22 cellular contexts compared by ENCODE assay signal in genomic region chr12:104649913-104650312, GRCh38.
DNase-seq lines count a peak whose midpoint lies in the region; ATAC-seq, FAIRE-seq and TF ChIP-seq lines count a peak whose summit lies in the region.
"Had no signal": no experiment of that assay in that cellular context is flagged by ENCODE, and none has a peak within 500 bp of the region (broad histone marks: within the 10 kb centered on the region; RNA-seq: fewer than 3 reads in every experiment).

No MANE protein-coding gene starts in this region.

- H3K9me3 ChIP-seq in A549 (no peaks in the 10 kb centered on the region), T-helper 17 cell (ENCODE audit: control insufficient read depth, low read length, poor library complexity, severe bottlenecking) (no peaks in the 10 kb centered on the region), lung (ENCODE audit: control insufficient read depth in 2 of 2, insufficient read depth in 1 of 2, low read length in 1 of 2) (no peaks in the 10 kb centered on the region), A673 (ENCODE audit: low read depth, low read length, poor library complexity, severe bottlenecking) (no peaks in the 10 kb centered on the region)
- H3K9me3 ChIP-seq in CD4-positive, alpha-beta memory T cell (ENCODE audit: control insufficient read depth in 1 of 2, low read length in 2 of 2), result no peaks in the 10 kb centered on the region
- H3K9me3 ChIP-seq: adrenal gland, sigmoid colon, testis had no signal

- no peak overlapping the region for H3K4me2 ChIP-seq in A549
- H3K4me2 ChIP-seq: hepatocyte had no signal

- H3K4me1 ChIP-seq in A549 (peaks cover 7% of the 10 kb centered on the region; the same call in 1 of the 3 replicates), lung (ENCODE audit: control insufficient read depth in 2 of 2, insufficient read depth in 2 of 2, low read length in 2 of 2) (peaks cover 0 to 6% of the 10 kb centered on the region in 2 donors), A673 (ENCODE audit: insufficient read depth, low read length, poor library complexity, severe bottlenecking) (no peaks in the 10 kb centered on the region)
- no peaks in the 10 kb centered on the region for H3K4me1 ChIP-seq in CD4-positive, alpha-beta memory T cell (ENCODE audit: insufficient read depth, low read length)
- H3K4me1 ChIP-seq: testis had no signal

- H3K27ac ChIP-seq in A549, result no peak overlapping the region
- no peak overlapping the region for H3K27ac ChIP-seq in CD4-positive, alpha-beta memory T cell (ENCODE audit: low read depth, low read length)
- H3K27ac ChIP-seq in lung (ENCODE audit: low read depth in 1 of 2, low read length in 1 of 2), result no peak overlapping the region
- no peak overlapping the region for H3K27ac ChIP-seq in A673 (ENCODE audit: low read depth, low read length, poor library complexity, severe bottlenecking)
- H3K27ac ChIP-seq: adrenal gland, hepatocyte, sigmoid colon, testis, VCaP had no signal

- H3K27me3 ChIP-seq in CD4-positive, alpha-beta memory T cell (ENCODE audit: insufficient read depth, low read length), result no peaks in the 10 kb centered on the region
- H3K27me3 ChIP-seq in lung (ENCODE audit: control insufficient read depth, insufficient read depth) (no peaks in the 10 kb centered on the region), A673 (replicated peaks; ENCODE audit: insufficient read depth, low read depth, low read length, poor library complexity) (no peaks in the 10 kb centered on the region)
- H3K27me3 ChIP-seq: adrenal gland, dorsolateral prefrontal cortex, hepatocyte, sigmoid colon, testis had no signal

- POLR2A ChIA-PET in A549 (lab: Yijun Ruan, JAX), result no interaction called here
- POLR2A ChIA-PET in CD4-positive, alpha-beta memory T cell (lab: Charles Lee; ENCODE audit: partially characterized antibody), result no interaction called here
- POLR2A ChIA-PET in A673 (lab: Charles Lee; ENCODE audit: low non-redundant PET), result no interaction called here

- TF ChIP-seq CTCF in A549 (IDR thresholded peaks at IDR 0.05), result no peak
- TF ChIP-seq CTCF in lung (IDR thresholded peaks at IDR 0.05; ENCODE audit: control extremely low read depth, extremely low read depth), result no peak
- no peak for TF ChIP-seq CTCF in A673 (conservative IDR thresholded peaks at IDR 0.05; ENCODE audit: low read depth, low read length)

- ATAC-seq in A549, result no peak
- no peak for ATAC-seq in T-helper 17 cell
- ATAC-seq in lung (ENCODE audit: insufficient read depth, low FRiP score), result peak; percentile 39
- ATAC-seq: Right ventricle myocardium inferior; stimulated activated naive B cell treated with anti-CD40 and anti-IgM and Interleukin-4, amounts not matched to agents 10 μg/mL and 1 μg/mL and 100 μg/mL, for 72 hours had no signal

- no peak for TF ChIP-seq RAD21 in A549 (conservative IDR thresholded peaks at IDR 0.05 in 1 of 2, IDR thresholded peaks at IDR 0.05 in 1 of 2)

- no peak overlapping the region for H3K4me3 Mint-ChIP-seq in CD4-positive, alpha-beta memory T cell
- peak overlapping the region; percentile 46 for H3K4me3 Mint-ChIP-seq in T-helper 17 cell
- H3K4me3 Mint-ChIP-seq: HFFc6; stimulated activated naive B cell treated with anti-CD40 and anti-IgM and Interleukin-4, amounts not matched to agents 10 μg/mL and 1 μg/mL and 100 μg/mL, for 72 hours had no signal

- H3K36me3 ChIP-seq in CD4-positive, alpha-beta memory T cell (ENCODE audit: insufficient read depth, low read length), result no peaks in the 10 kb centered on the region
- peaks cover 0 to 3% of the 10 kb centered on the region in 2 donors for H3K36me3 ChIP-seq in lung (ENCODE audit: control insufficient read depth in 2 of 2, insufficient read depth in 2 of 2, low read length in 2 of 2)
- H3K36me3 ChIP-seq in A673 (ENCODE audit: insufficient read depth, low read length, poor library complexity, severe bottlenecking), result no peaks in the 10 kb centered on the region
- H3K36me3 ChIP-seq: adrenal gland, sigmoid colon had no signal

- peak overlapping the region in 6 of 7 donors; percentile 17 to 71 (median 32) for H3K27ac Mint-ChIP-seq in CD4-positive, alpha-beta memory T cell
- peak overlapping the region; percentile 94 for H3K27ac Mint-ChIP-seq in T-helper 17 cell
- H3K27ac Mint-ChIP-seq: HFFc6; stimulated activated naive B cell treated with anti-CD40 and anti-IgM and Interleukin-4, amounts not matched to agents 10 μg/mL and 1 μg/mL and 100 μg/mL, for 72 hours had no signal

- CTCF ChIA-PET in A549 (lab: Yijun Ruan, JAX), result interaction anchor here (0.8 kb wide), 1 partner anchor 268 kb away, joined by 4 read pairs; no protein-coding TSS in a partner anchor
- CTCF ChIA-PET in CD4-positive, alpha-beta memory T cell (lab: Charles Lee; ENCODE audit: partially characterized antibody), result no interaction called here
- CTCF ChIA-PET in A673 (lab: Charles Lee), result interaction anchor here (0.6 kb wide), 1 partner anchor 576 kb away, joined by 3 read pairs; no protein-coding TSS in a partner anchor

- DNase-seq in A549 (ENCODE audit: low read depth in 1 of 2, low spot score in 1 of 2) (no peak), T-helper 17 cell (no peak), lung (ENCODE audit: low spot score) (no peak), A673 (ENCODE audit: low spot score) (no peak), A172 (ENCODE audit: low spot score) (no peak), 8988T (no peak), NCI-H1694 treated with DMSO at 0.1 percent for 48 hours (lab: John Stamatoyannopoulos, UW) (no peak)
- DNase-seq in CD4-positive, alpha-beta memory T cell, result no peak
- DNase-seq: activated gamma-delta T cell; adrenal gland; dorsolateral prefrontal cortex; HFFc6; islet precursor cell; NCI-H1436 treated with DMSO at 0.1 percent for 48 hours; NCI-H2171; NCI-H526; sigmoid colon; stimulated activated naive B cell treated with anti-CD40 and anti-IgM and Interleukin-4, amounts not matched to agents 10 μg/mL and 1 μg/mL and 100 μg/mL, for 72 hours; testis had no signal

- intact Hi-C loops in CD4-positive, alpha-beta memory T cell (cut with micrococcal nuclease), result loop anchor here (5.0 kb wide), 1 partner anchor 193 kb away; the partner anchor contains the start of gene CHST11
- intact Hi-C loops in A673 (cut with micrococcal nuclease; ENCODE audit: unreplicated experiment), result loop anchor here (10.0 kb wide), 1 partner anchor 445 kb away; no protein-coding TSS in a partner anchor

- H3K4me1 Mint-ChIP-seq in CD4-positive, alpha-beta memory T cell, result peaks cover 38 to 68% (median 49%) of the 10 kb centered on the region in 4 donors
- H3K4me1 Mint-ChIP-seq in T-helper 17 cell, result peaks cover 45% of the 10 kb centered on the region

- no peak for FAIRE-seq in A549 (lab: Jason Lieb, UNC)

- H3K4me3 ChIP-seq in A549, result no peak overlapping the region
- no peak overlapping the region for H3K4me3 ChIP-seq in CD4-positive, alpha-beta memory T cell (ENCODE audit: low read length in 2 of 2)
- H3K4me3 ChIP-seq in lung, result no peak overlapping the region
- no peak overlapping the region for H3K4me3 ChIP-seq in A673 (ENCODE audit: low read depth, low read length, poor library complexity, severe bottlenecking)
- H3K4me3 ChIP-seq: adrenal gland, dorsolateral prefrontal cortex, hepatocyte, sigmoid colon, testis had no signal

- BruUV-seq in A673 (replicated peaks; lab: Mats Ljungman, UMichigan), result no TSS peak

- H3K36me3 Mint-ChIP-seq in CD4-positive, alpha-beta memory T cell, result peaks cover 26% of the 10 kb centered on the region in 2 donors
- peaks cover 3% of the 10 kb centered on the region for H3K36me3 Mint-ChIP-seq in T-helper 17 cell (ENCODE audit: low read depth)

- H3K27me3 Mint-ChIP-seq in CD4-positive, alpha-beta memory T cell, result no peaks in the 10 kb centered on the region
- H3K27me3 Mint-ChIP-seq in T-helper 17 cell, result no peaks in the 10 kb centered on the region
- H3K27me3 Mint-ChIP-seq: stimulated activated naive B cell treated with anti-CD40 and anti-IgM and Interleukin-4, amounts not matched to agents 10 μg/mL and 1 μg/mL and 100 μg/mL, for 72 hours had no signal

- TF ChIP-seq EP300 in A549 (IDR thresholded peaks at IDR 0.05), result no peak

- peaks cover 0 to 3% (median 0%) of the 10 kb centered on the region in 8 donors for H3K9me3 Mint-ChIP-seq in CD4-positive, alpha-beta memory T cell
- H3K9me3 Mint-ChIP-seq: HFFc6 had no signal

- no peak for TF ChIP-seq POLR2A in A549 (IDR thresholded peaks at IDR 0.05; ENCODE audit: low read length)

TF ChIP-seq in A549, 52 proteins besides CTCF, POLR2A, EP300 and RAD21:
- no peak for TF ChIP-seq USF2 (IDR thresholded peaks at IDR 0.05)
- TF ChIP-seq POLR2AphosphoS2 (conservative IDR thresholded peaks at IDR 0.05; ENCODE audit: low read length), result no peak
- peak; percentile 26 to 43; a peak in 1 of 4 replicates for TF ChIP-seq CEBPB (IDR thresholded peaks at IDR 0.05)
